In genomic region chr1:58809327-58810040, GRCh38 we compare ENCODE assay signal across 14 cellular contexts. TPM values are rescaled to one million over a fixed set of nuclear protein-coding genes. Genes with fewer than 3 reads are reported as not detected.
DNase-seq lines count a peak whose midpoint lies in the region; ATAC-seq and TF ChIP-seq lines count a peak whose summit lies in the region.
"Had no signal": no experiment of that assay in that cellular context is flagged by ENCODE, and none has a peak within 500 bp of the region (broad histone marks: within the 10 kb centered on the region; RNA-seq: fewer than 3 reads in every experiment).

No MANE protein-coding gene starts in this region.

- H3K27ac ChIP-seq in GM23248 (peak overlapping the region; percentile 85), foreskin keratinocyte (peak overlapping the region; percentile 40), tibial artery (peak overlapping the region in 1 of 2 donors; percentile 42), GM23338 (ENCODE audit: low read depth) (no peak overlapping the region)

- H4K20me1 ChIP-seq in GM23248 (ENCODE audit: insufficient read depth) (no peaks in the 10 kb centered on the region), GM23338 (replicated peaks; ENCODE audit: insufficient read depth) (no peaks in the 10 kb centered on the region)

- H3K27me3 Mint-ChIP-seq in stimulated activated memory B cell treated with anti-CD40 and anti-IgM and Interleukin-4, amounts not matched to agents 10 μg/mL and 1 μg/mL and 100 μg/mL, for 72 hours: no peaks in the 10 kb centered on the region
- peaks cover 9% of the 10 kb centered on the region for H3K27me3 Mint-ChIP-seq in GM23338 (ENCODE audit: insufficient read depth, low read depth, poor library complexity)

- H3K79me2 ChIP-seq in GM23248 (ENCODE audit: insufficient read depth): no peaks in the 10 kb centered on the region
- no peaks in the 10 kb centered on the region for H3K79me2 ChIP-seq in GM23338 (replicated peaks; ENCODE audit: insufficient read depth)

- peaks cover 78% of the 10 kb centered on the region for H3K4me1 Mint-ChIP-seq in stimulated activated memory B cell treated with anti-CD40 and anti-IgM and Interleukin-4, amounts not matched to agents 10 μg/mL and 1 μg/mL and 100 μg/mL, for 72 hours
- peaks cover 14% of the 10 kb centered on the region for H3K4me1 Mint-ChIP-seq in GM23338

- peaks cover 14% of the 10 kb centered on the region for H3K4me1 ChIP-seq in GM23248 (ENCODE audit: insufficient read depth)
- peaks cover 13% of the 10 kb centered on the region for H3K4me1 ChIP-seq in adipocyte (ENCODE audit: control insufficient read depth, insufficient read depth, low read length)
- H3K4me1 ChIP-seq in foreskin keratinocyte: peaks cover 35% of the 10 kb centered on the region
- peaks cover 0 to 14% (median 5%) of the 10 kb centered on the region in 4 donors for H3K4me1 ChIP-seq in tibial artery
- peaks cover 17% of the 10 kb centered on the region for H3K4me1 ChIP-seq in GM23338 (ENCODE audit: insufficient read depth)

- ATAC-seq in foreskin keratinocyte (peak; percentile 68), GM23338 (no peak), HG02852 (IDR thresholded peaks at IDR 0.05; ENCODE audit: unreplicated experiment) (no peak)
- ATAC-seq in stimulated activated memory B cell treated with anti-CD40 and anti-IgM and Interleukin-4, amounts not matched to agents 10 μg/mL and 1 μg/mL and 100 μg/mL, for 72 hours: no peak
- ATAC-seq: activated T-cell treated with anti-CD3 and anti-CD28 coated beads, Interleukin-2, amount 50 U/mL, for 72 hours had no signal

- H3K9me3 ChIP-seq in GM23248 (ENCODE audit: low read depth): no peaks in the 10 kb centered on the region
- no peaks in the 10 kb centered on the region for H3K9me3 ChIP-seq in adipocyte (ENCODE audit: control insufficient read depth, low read length)
- no peaks in the 10 kb centered on the region for H3K9me3 ChIP-seq in tibial artery
- H3K9me3 ChIP-seq: prostate gland had no signal

- TF ChIP-seq CTCF in foreskin keratinocyte (conservative IDR thresholded peaks at IDR 0.05) (no peak), tibial artery (IDR thresholded peaks at IDR 0.05) (no peak), GM23338 (conservative IDR thresholded peaks at IDR 0.05; ENCODE audit: low read depth in 2 of 2) (no peak)

- no peaks in the 10 kb centered on the region for H3K9me3 Mint-ChIP-seq in stimulated activated memory B cell treated with anti-CD40 and anti-IgM and Interleukin-4, amounts not matched to agents 10 μg/mL and 1 μg/mL and 100 μg/mL, for 72 hours
- H3K9me3 Mint-ChIP-seq in GM23338: no peaks in the 10 kb centered on the region
- H3K9me3 Mint-ChIP-seq: activated T-cell treated with anti-CD3 and anti-CD28 coated beads, Interleukin-2, amount 50 U/mL, for 72 hours; T-helper 2 cell treated with Interferon-gamma antibody and Interleukin-4, amounts not matched to agents 5 μg/mL and 100 μg/mL, for 36 hours had no signal

- peak overlapping the region; percentile 16 for H3K4me2 ChIP-seq in GM23248 (ENCODE audit: unreplicated experiment)
- no peak overlapping the region for H3K4me2 ChIP-seq in GM23338

- H2AFZ ChIP-seq in GM23248 (peak overlapping the region; percentile 9; the same call in 1 of the 2 replicates), GM23338 (no peak overlapping the region)

- intact Hi-C loops in tibial artery (cut with DNase I; ENCODE audit: low total_unique reads): no loop called here

- peak overlapping the region; percentile 7 for H3K27ac Mint-ChIP-seq in stimulated activated memory B cell treated with anti-CD40 and anti-IgM and Interleukin-4, amounts not matched to agents 10 μg/mL and 1 μg/mL and 100 μg/mL, for 72 hours
- no peak overlapping the region for H3K27ac Mint-ChIP-seq in GM23338
- H3K27ac Mint-ChIP-seq: activated T-cell treated with anti-CD3 and anti-CD28 coated beads, Interleukin-2, amount 50 U/mL, for 72 hours; T-helper 2 cell treated with Interferon-gamma antibody and Interleukin-4, amounts not matched to agents 5 μg/mL and 100 μg/mL, for 36 hours had no signal

- no peaks in the 10 kb centered on the region for H3K36me3 ChIP-seq in GM23248 (ENCODE audit: low read depth)
- no peaks in the 10 kb centered on the region for H3K36me3 ChIP-seq in adipocyte (ENCODE audit: control insufficient read depth, insufficient read depth, low read length, severe bottlenecking)
- no peaks in the 10 kb centered on the region for H3K36me3 ChIP-seq in tibial artery
- H3K36me3 ChIP-seq in GM23338 (ENCODE audit: insufficient read depth): no peaks in the 10 kb centered on the region
- H3K36me3 ChIP-seq: prostate gland had no signal

- 58 to 63% methylated on average over 9 of the region's 9 CpGs for WGBS in GM23248 (ENCODE audit: low coverage in 1 of 2, low lambda C conversion rate in 2 of 2, missing lambda C conversion rate in 2 of 2), 2 experiments

- H3K27me3 ChIP-seq in GM23248 (replicated peaks; ENCODE audit: insufficient read depth) (no peaks in the 10 kb centered on the region), adipocyte (replicated peaks; ENCODE audit: control insufficient read depth, insufficient read depth, low read length) (no peaks in the 10 kb centered on the region), foreskin keratinocyte (no peaks in the 10 kb centered on the region), tibial artery (no peaks in the 10 kb centered on the region), GM23338 (ENCODE audit: insufficient read depth) (peaks cover 14% of the 10 kb centered on the region)

- DNase-seq in GM23248: peak; percentile 91
- DNase-seq in adipocyte (ENCODE audit: low read depth): peak; percentile 93
- DNase-seq in foreskin keratinocyte: peak; percentile 79 to 92
- DNase-seq in tibial artery: no peak
- DNase-seq in GM23338 (ENCODE audit: low spot score): no peak
- DNase-seq in effector CD4-positive, alpha-beta T cell: no peak
- DNase-seq: activated T-cell treated with anti-CD3 and anti-CD28 coated beads, Interleukin-2, amount 50 U/mL, for 72 hours; cortex of kidney; DMS79; NCI-H1048 had no signal

- in situ Hi-C loops in GM23248 (cut with MboI): no loop called here

- H3K36me3 Mint-ChIP-seq in stimulated activated memory B cell treated with anti-CD40 and anti-IgM and Interleukin-4, amounts not matched to agents 10 μg/mL and 1 μg/mL and 100 μg/mL, for 72 hours: no peaks in the 10 kb centered on the region
- no peaks in the 10 kb centered on the region for H3K36me3 Mint-ChIP-seq in GM23338 (ENCODE audit: low read depth)

- H3K9me2 ChIP-seq in GM23248 (ENCODE audit: insufficient read depth) (no peaks in the 10 kb centered on the region), GM23338 (ENCODE audit: insufficient read depth) (0 out of 2 replicates have a peak, but pooled peaks cover 5% of the 10 kb centered on the region)

- H3F3A ChIP-seq in GM23248 (ENCODE audit: insufficient read depth): 0 out of 2 replicates have a peak, but pooled peaks cover 10% of the 10 kb centered on the region
- 0 out of 2 replicates have a peak, but pooled peaks cover 3% of the 10 kb centered on the region for H3F3A ChIP-seq in GM23338 (replicated peaks; ENCODE audit: low read depth)

- H3K9ac ChIP-seq in GM23248: peak overlapping the region; percentile 66
- peak overlapping the region; percentile 61 for H3K9ac ChIP-seq in adipocyte (ENCODE audit: low read length)

- no peak overlapping the region for H3K4me3 Mint-ChIP-seq in stimulated activated memory B cell treated with anti-CD40 and anti-IgM and Interleukin-4, amounts not matched to agents 10 μg/mL and 1 μg/mL and 100 μg/mL, for 72 hours
- no peak overlapping the region for H3K4me3 Mint-ChIP-seq in GM23338
- H3K4me3 Mint-ChIP-seq: activated T-cell treated with anti-CD3 and anti-CD28 coated beads, Interleukin-2, amount 50 U/mL, for 72 hours; T-helper 2 cell treated with Interferon-gamma antibody and Interleukin-4, amounts not matched to agents 5 μg/mL and 100 μg/mL, for 36 hours had no signal

- no peak overlapping the region for H3K4me3 ChIP-seq in GM23248
- H3K4me3 ChIP-seq in adipocyte (ENCODE audit: low read length): no peak overlapping the region
- no peak overlapping the region for H3K4me3 ChIP-seq in tibial artery
- no peak overlapping the region for H3K4me3 ChIP-seq in GM23338
- H3K4me3 ChIP-seq: prostate gland had no signal

TF ChIP-seq in GM23338, 12 proteins besides CTCF, POLR2A, EP300 and RAD21 (continues in another document):
- TF ChIP-seq EZH2 (IDR thresholded peaks at IDR 0.05; ENCODE audit: low read depth, unreplicated experiment) (no peak), ZNF114 (CRISPR knock-in tag; IDR thresholded peaks at IDR 0.05) (no peak), JUNB (IDR thresholded peaks at IDR 0.05; ENCODE audit: unreplicated experiment) (no peak), CREB1 (CRISPR knock-in tag; IDR thresholded peaks at IDR 0.05; ENCODE audit: low read depth) (no peak)

RNA-seq across cellular contexts. Expression of gene JUN, which starts 25.6 kb away (rescaled TPM):
- total RNA-seq in GM23248 (2014; rRNA removed; shearing (Covaris generic)): 107 and 112 TPM in 2 replicates
- polyA plus RNA-seq in GM23248 (2016; fragmentation: Nextera tagmentation; extraction: Ambion mirVana) (43.4 and 45.3 TPM in 2 replicates), foreskin keratinocyte (39.9 and 43.7 TPM in 2 replicates), GM23338 (2016; fragmentation: Nextera tagmentation; extraction: Ambion mirVana) (19.6 and 23.3 TPM in 2 replicates)
- 54.8 and 56.1 TPM in 2 replicates for total RNA-seq in foreskin keratinocyte
- 21.6 and 28.5 TPM in 2 replicates for total RNA-seq in GM23338 (2014; rRNA removed; shearing (Covaris generic))

Comparison
In these comparisons a context has a peak if more than half of its experiments do, and no peak if none do; other contexts are left out.
1. DNase-seq: peak in GM23248 (single experiment), adipocyte (single experiment) and foreskin keratinocyte (2 of 2); none in tibial artery (0 of 2), GM23338 (single experiment) and effector CD4-positive, alpha-beta T cell (single experiment).